Comparison of ENCODE assay signal across 8 cellular contexts in genomic region chr11:27363576-27364115, GRCh38. TPM values are rescaled to one million over a fixed set of nuclear protein-coding genes. Genes with fewer than 3 reads are reported as not detected.
DNase-seq lines count a peak whose midpoint lies in the region; ATAC-seq, FAIRE-seq and TF ChIP-seq lines count a peak whose summit lies in the region.

No MANE protein-coding gene starts in this region.

- H3K9me3 ChIP-seq in left ventricle myocardium inferior (replicated peaks): no peaks in the 10 kb centered on the region
- no peaks in the 10 kb centered on the region for H3K9me3 ChIP-seq in GM12878 (replicated peaks; ENCODE audit: control insufficient read depth, insufficient read depth, low read length)
- no peaks in the 10 kb centered on the region for H3K9me3 ChIP-seq in mesenchymal stem cell (ENCODE audit: control insufficient read depth, low read length)
- H3K9me3 ChIP-seq in aorta (ENCODE audit: control insufficient read depth, low read length): no peaks in the 10 kb centered on the region

- peaks cover 12% of the 10 kb centered on the region for H3K36me3 ChIP-seq in left ventricle myocardium inferior
- H3K36me3 ChIP-seq in GM12878 (ENCODE audit: control insufficient read depth in 2 of 2, insufficient read depth in 2 of 2, low read length in 1 of 2): no peaks in the 10 kb centered on the region
- peaks cover 5 to 13% of the 10 kb centered on the region in 2 experiments for H3K36me3 ChIP-seq in mesenchymal stem cell (ENCODE audit: control insufficient read depth in 1 of 2, insufficient read depth in 2 of 2, low read depth in 1 of 2, low read length in 2 of 2)
- H3K36me3 ChIP-seq in aorta (ENCODE audit: control insufficient read depth in 1 of 2, insufficient read depth in 2 of 2, low read length in 1 of 2): peaks cover 0 to 1% of the 10 kb centered on the region in 2 donors

- peak overlapping the region; percentile 89 for H3K4me3 ChIP-seq in left ventricle myocardium inferior
- peak overlapping the region; percentile 81 for H3K4me3 ChIP-seq in GM12878
- peak overlapping the region; percentile 83 to 92 for H3K4me3 ChIP-seq in mesenchymal stem cell (ENCODE audit: insufficient read depth in 1 of 2, low read depth in 1 of 2, low read length in 2 of 2)
- H3K4me3 ChIP-seq in aorta (ENCODE audit: low read length in 2 of 2): peak overlapping the region; percentile 2 to 74

- no peak for TF ChIP-seq CTCF in left ventricle myocardium inferior (IDR thresholded peaks at IDR 0.05; ENCODE audit: borderline replicate concordance)
- TF ChIP-seq CTCF in GM12878 (IDR thresholded peaks at IDR 0.05 in 2 of 3, conservative IDR thresholded peaks at IDR 0.05 in 1 of 3; ENCODE audit: control insufficient read depth in 2 of 3, extremely low read depth in 1 of 3, insufficient read depth in 1 of 3, low read depth in 3 of 3, low read length in 3 of 3): no peak

- peak overlapping the region; percentile 62 for H3K27ac ChIP-seq in left ventricle myocardium inferior (replicated peaks)
- H3K27ac ChIP-seq in GM12878 (ENCODE audit: control insufficient read depth, insufficient read depth): peak overlapping the region; percentile 13; the same call in 1 of the 2 replicates
- peak overlapping the region; percentile 44 for H3K27ac ChIP-seq in mesenchymal stem cell (ENCODE audit: low read length, poor library complexity, severe bottlenecking)
- H3K27ac ChIP-seq in aorta (ENCODE audit: low read depth in 1 of 2, low read length in 2 of 2): no peak overlapping the region

- TF ChIP-seq RAD21 in GM12878 (IDR thresholded peaks at IDR 0.05; ENCODE audit: insufficient read depth, low read depth, low read length): no peak

- H4K91ac ChIP-seq in mesenchymal stem cell (ENCODE audit: low read length): no peak overlapping the region

- H2BK15ac ChIP-seq in mesenchymal stem cell (ENCODE audit: low read depth, poor library complexity, severe bottlenecking): no peak overlapping the region

- no peaks in the 10 kb centered on the region for H4K20me1 ChIP-seq in GM12878 (ENCODE audit: control insufficient read depth, insufficient read depth)

- POLR2A ChIA-PET in GM12878 (lab: Charles Lee): no interaction called here

- WGBS in GM12878 (ENCODE audit: insufficient coverage, insufficient replicate concordance, low lambda C conversion rate, missing lambda C conversion rate): 34% methylated on average over 13 of the region's 13 CpGs
- 43% methylated on average over 11 of the region's 13 CpGs for WGBS in mesenchymal stem cell
- WGBS in aorta, 2 donors: 36 to 41% methylated on average over 13 of the region's 13 CpGs

- H3K4me1 ChIP-seq in left ventricle myocardium inferior: peaks cover 26% of the 10 kb centered on the region
- peaks cover 3% of the 10 kb centered on the region; the same call in 1 of the 2 replicates for H3K4me1 ChIP-seq in GM12878 (ENCODE audit: control insufficient read depth, insufficient read depth, low read length)
- H3K4me1 ChIP-seq in mesenchymal stem cell (ENCODE audit: control insufficient read depth, insufficient read depth, low read depth, low read length): no peaks in the 10 kb centered on the region
- H3K4me1 ChIP-seq in aorta (ENCODE audit: control insufficient read depth in 1 of 2, insufficient read depth in 2 of 2, low read length in 2 of 2): peaks cover 0 to 2% of the 10 kb centered on the region in 2 donors

- no peak for TF ChIP-seq EP300 in GM12878 (IDR thresholded peaks at IDR 0.05; ENCODE audit: borderline replicate concordance in 1 of 2, control insufficient read depth in 1 of 2, low read depth in 2 of 2, low read length in 2 of 2)

- peak overlapping the region; percentile 83 for H3K4me2 ChIP-seq in GM12878 (ENCODE audit: control insufficient read depth, insufficient read depth)
- peak overlapping the region; percentile 80 for H3K4me2 ChIP-seq in mesenchymal stem cell (ENCODE audit: low read length, poor library complexity, severe bottlenecking)

- H3K79me1 ChIP-seq in mesenchymal stem cell (replicated peaks; ENCODE audit: low read length, poor library complexity, severe bottlenecking): peaks cover 18% of the 10 kb centered on the region

- SMC1A ChIA-PET in GM12878 (lab: Charles Lee; ENCODE audit: uncharacterized antibody, unreplicated experiment): interaction anchor here (1.4 to 1.6 kb wide), 3 partner anchors 68 to 143 kb away, joined by 3 to 4 read pairs (median 3); partner anchors contain the start of gene LIN7C

- no peak for FAIRE-seq in GM12878 (lab: Jason Lieb, UNC)

- no TSS peak for BruUV-seq in GM12878 (replicated peaks; lab: Mats Ljungman, UMichigan)

- H2BK12ac ChIP-seq in mesenchymal stem cell (ENCODE audit: low read length in 2 of 2): peak overlapping the region in 1 of 2 experiments; percentile 31

- ATAC-seq in left cardiac atrium (no peak), GM12878 (no peak), aorta (ENCODE audit: low FRiP score) (peak; percentile 13)

- H3K27me3 ChIP-seq in left ventricle myocardium inferior (ENCODE audit: low read depth) (no peaks in the 10 kb centered on the region), GM12878 (replicated peaks in 1 of 2; ENCODE audit: control insufficient read depth in 2 of 2, insufficient read depth in 2 of 2, low read length in 1 of 2) (no peaks in the 10 kb centered on the region), mesenchymal stem cell (ENCODE audit: control insufficient read depth in 1 of 2, insufficient read depth in 1 of 2, low read length in 2 of 2) (no peaks in the 10 kb centered on the region), aorta (ENCODE audit: control insufficient read depth in 1 of 2, insufficient read depth in 2 of 2, low read length in 1 of 2) (no peaks in the 10 kb centered on the region)

- no peak overlapping the region for H2AK5ac ChIP-seq in mesenchymal stem cell (ENCODE audit: low read length, severe bottlenecking)

- H3K4ac ChIP-seq in mesenchymal stem cell (ENCODE audit: low read depth in 1 of 2, low read length in 2 of 2): peak overlapping the region in 1 of 2 experiments; percentile 75

- in situ Hi-C loops in GM12878 (cut with MboI): no loop called here

- no peak for DNase-seq in left ventricle myocardium inferior
- DNase-seq in left cardiac atrium: no peak
- DNase-seq in GM12878 (ENCODE audit: low read depth, low spot score): no peak
- no peak for DNase-seq in mesenchymal stem cell
- no peak for DNase-seq in aorta
- no peak for DNase-seq in activated effector memory CD4-positive, alpha-beta T cell treated with anti-CD3 and anti-CD28 coated beads, Interleukin-2, amount 50 U/mL, for 16 hours
- DNase-seq in effector CD8-positive, alpha-beta T cell (lab: John Stamatoyannopoulos, UW): no peak
- DNase-seq in GOT3 (lab: John Stamatoyannopoulos, UW): no peak

- intact Hi-C loops in left ventricle myocardium inferior (cut with micrococcal nuclease) (no loop called here), left cardiac atrium (cut with DNase I) (loop anchor here in 1 of 2 donors (10.0 kb wide), 1 partner anchor 111 kb away; the partner anchor contains the start of gene LGR4), GM12878 (cut with micrococcal nuclease; ENCODE audit: unreplicated experiment) (loop anchor here (5.0 kb wide), 3 partner anchors 124 to 176 kb away; no protein-coding TSS in a partner anchor), aorta (cut with DNase I) (loop anchor here (5.0 to 10.0 kb wide), 2 partner anchors 109 to 179 kb away; partner anchors contain the start of gene LGR4 (in 2 of the 2))

- H3K79me2 ChIP-seq in GM12878 (ENCODE audit: control insufficient read depth, insufficient read depth, low read length): no peaks in the 10 kb centered on the region; the same call in 1 of the 2 replicates

- CTCF ChIA-PET in GM12878 (lab: Yijun Ruan, JAX): interaction anchor here (0.8 to 2.1 kb wide), 6 partner anchors 11 to 134 kb away, joined by 3 to 15 read pairs (median 4); no protein-coding TSS in a partner anchor

- peak overlapping the region; percentile 67 for H4K8ac ChIP-seq in mesenchymal stem cell (ENCODE audit: low read length)

- RAD21 ChIA-PET in GM12878 (lab: Charles Lee; ENCODE audit: unreplicated experiment): interaction anchor here (1.0 to 1.3 kb wide), 2 partner anchors 13 to 130 kb away, joined by 3 read pairs; no protein-coding TSS in a partner anchor

- no peak overlapping the region for H2BK120ac ChIP-seq in mesenchymal stem cell (ENCODE audit: low read depth, low read length)

- H3K9ac ChIP-seq in GM12878 (ENCODE audit: control insufficient read depth, insufficient read depth, low read length): peak overlapping the region; percentile 85
- peak overlapping the region; percentile 92 for H3K9ac ChIP-seq in mesenchymal stem cell (ENCODE audit: low read length)

- TF ChIP-seq POLR2A in GM12878 (IDR thresholded peaks at IDR 0.05; ENCODE audit: low read depth, low read length): no peak

- H2AFZ ChIP-seq in GM12878 (ENCODE audit: control insufficient read depth, low read depth, low read length): peak overlapping the region; percentile 78
- H2AFZ ChIP-seq in mesenchymal stem cell (ENCODE audit: low read depth, low read length): peak overlapping the region; percentile 93

- peak overlapping the region; percentile 60 to 87 for H3K18ac ChIP-seq in mesenchymal stem cell (ENCODE audit: low read depth in 1 of 2, low read length in 2 of 2)

- H3K14ac ChIP-seq in mesenchymal stem cell (ENCODE audit: low read length in 2 of 2): no peak overlapping the region

- no peak overlapping the region for H3K23ac ChIP-seq in mesenchymal stem cell (ENCODE audit: low read length in 2 of 2)

- no peak overlapping the region for H2BK5ac ChIP-seq in mesenchymal stem cell (ENCODE audit: low read depth, low read length, poor library complexity, severe bottlenecking)

RNA-seq across cellular contexts. Expression of gene CCDC34, which starts 0.6 kb away (rescaled TPM):
- total RNA-seq in left ventricle myocardium inferior (1.6 TPM), left cardiac atrium (1 to 10 TPM; 2.0 to 3.0 TPM), GM12878 (2014; rRNA removed) (8.0 and 8.9 TPM in 2 replicates), GM12878 (2014; rRNA removed; fragmentation: Illumina TruSeq; extraction: Trizol) (22.3 and 22.9 TPM in 2 replicates), GM12878 (2021) (15.8 and 16.2 TPM in 2 replicates), aorta (1 to 10 TPM; 1.4 to 3.1 TPM)
- 4.4 TPM in 2 replicates for total RNA-seq in GM12878 (2013; cell fraction: nucleolus; rRNA removed)
- polyA plus RNA-seq in GM12878 (2011; ENCODE audit: low read depth): 8.5 TPM
- polyA plus RNA-seq in GM12878 (2011; rRNA removed) (10.7 and 16.4 TPM in 2 replicates), GM12878 (2014; fragmentation: Illumina TruSeq; extraction: Trizol) (39.1 and 45.6 TPM in 2 replicates), GM12878 (2014; fragmentation: Nextera tagmentation; extraction: Ambion mirVana) (10 to 100 TPM in 1 of 2 experiments, 1 to 10 TPM in 1; 6.2 to 13.4 TPM), GM12878 (2014; rRNA removed) (12.0 TPM in 2 replicates), GM12878 (2016; fragmentation: Nextera tagmentation; extraction: Ambion mirVana) (10 to 100 TPM; 18.1 to 19.4 TPM), aorta (1 to 10 TPM; 3.8 to 6.4 TPM)
- polyA plus RNA-seq in GM12878 (2011; cell fraction: cytosol; rRNA removed): 7.0 and 7.6 TPM in 2 replicates
- 4.2 and 5.6 TPM in 2 replicates for polyA plus RNA-seq in GM12878 (2011; cell fraction: nucleus; rRNA removed)
- polyA plus RNA-seq in GM12878 (2012): 13.3 and 13.6 TPM in 2 replicates
- 2.9 and 3.4 TPM in 2 replicates for polyA minus RNA-seq in GM12878 (2011; rRNA and poly(A)+ RNA removed)
- 2.3 and 4.0 TPM in 2 replicates for polyA minus RNA-seq in GM12878 (2011; cell fraction: cytosol; rRNA and poly(A)+ RNA removed)
- 2.2 and 6.7 TPM in 2 replicates for polyA minus RNA-seq in GM12878 (2011; cell fraction: nucleus; rRNA and poly(A)+ RNA removed)
- 10.2 TPM for polyA plus RNA-seq in mesenchymal stem cell (2013, experiment 1 of 2)
- 11.4 TPM for polyA plus RNA-seq in mesenchymal stem cell (2013, experiment 2 of 2)

Comparison
In these comparisons a context has a peak if more than half of its experiments do, and no peak if none do; other contexts are left out.
1. H3K27ac ChIP-seq: peak in left ventricle myocardium inferior (single experiment), GM12878 (single experiment) and mesenchymal stem cell (single experiment); none in aorta (0 of 2).
2. H3K4me3 ChIP-seq: peak in every context shown above with its lines; median percentile 89 in left ventricle myocardium inferior; 88 in mesenchymal stem cell; 81 in GM12878; 38 in aorta.